8 cellular contexts compared by ENCODE assay signal in genomic region chr6:27892596-27893058, GRCh38.
DNase-seq lines count a peak whose midpoint lies in the region; TF ChIP-seq lines count a peak whose summit lies in the region.

No MANE protein-coding gene starts in this region.

- no peak for TF ChIP-seq CTCF in SU-DHL-6 (IDR thresholded peaks at IDR 0.05; ENCODE audit: insufficient read depth, low read length, poor library complexity, severe bottlenecking)

- H3K79me2 ChIP-seq in SU-DHL-6 (ENCODE audit: insufficient read depth, low read length) = no peaks in the 10 kb centered on the region

- peak overlapping the region; percentile 58 for H3K9ac ChIP-seq in SU-DHL-6 (ENCODE audit: low read length)

- H3K9me3 ChIP-seq in SU-DHL-6 (ENCODE audit: insufficient read depth, low read length) (no peaks in the 10 kb centered on the region), iPS DF 6.9 (ENCODE audit: control insufficient read depth, insufficient read depth, low read length) (no peaks in the 10 kb centered on the region)

- H3K4me1 ChIP-seq in iPS DF 6.9 (ENCODE audit: control insufficient read depth, insufficient read depth, low read length) = 0 out of 2 replicates have a peak, but pooled peaks cover 2% of the 10 kb centered on the region

- peak; percentile 50 for DNase-seq in NCI-H748 treated with DMSO at 0.1 percent for 48 hours (lab: John Stamatoyannopoulos, UW)
- no peak for DNase-seq in NCI-H748 (lab: John Stamatoyannopoulos, UW; ENCODE audit: unreplicated experiment)
- DNase-seq in iPS DF 6.9 (ENCODE audit: low read depth, low spot score) = no peak
- peak; percentile 6 for DNase-seq in stromal cell of bone marrow (ENCODE audit: low read depth)
- no peak for DNase-seq in DMS114 treated with DMSO at 0.1 percent for 48 hours (lab: John Stamatoyannopoulos, UW; ENCODE audit: unreplicated experiment)
- no peak for DNase-seq in NOMO-1 treated with DMSO at 0.1 percent for 48 hours (lab: John Stamatoyannopoulos, UW; ENCODE audit: unreplicated experiment)
- no peak for DNase-seq in Ammon's horn (ENCODE audit: low spot score)

- peaks cover 59% of the 10 kb centered on the region for H3F3A ChIP-seq in SU-DHL-6 (ENCODE audit: insufficient read depth)

- peak overlapping the region; percentile 67 for H3K4me2 ChIP-seq in SU-DHL-6 (ENCODE audit: low read depth, low read length, poor library complexity, severe bottlenecking)

- H3K4me3 ChIP-seq in SU-DHL-6 (ENCODE audit: insufficient read depth, low read length, poor library complexity, severe bottlenecking) = peak overlapping the region; percentile 43
- H3K4me3 ChIP-seq in iPS DF 6.9 (ENCODE audit: low read length) = peak overlapping the region; percentile 83

- H3K27ac ChIP-seq in SU-DHL-6 (ENCODE audit: low read depth, low read length) (peak overlapping the region; percentile 92), iPS DF 6.9 (ENCODE audit: low read length) (peak overlapping the region; percentile 16)

- no peaks in the 10 kb centered on the region for H4K20me1 ChIP-seq in SU-DHL-6 (ENCODE audit: low read depth, low read length)

- H3K27me3 ChIP-seq in SU-DHL-6 (ENCODE audit: low read length) (no peaks in the 10 kb centered on the region), iPS DF 6.9 (ENCODE audit: control insufficient read depth, insufficient read depth, low read length) (no peaks in the 10 kb centered on the region)

- H2AFZ ChIP-seq in SU-DHL-6 (ENCODE audit: low read depth, low read length, severe bottlenecking) = no peak overlapping the region

- no CpG with 5 or more reads among the region's 27 CpGs for WGBS in iPS DF 6.9 (ENCODE audit: insufficient coverage, insufficient read length)

- H3K36me3 ChIP-seq in SU-DHL-6 (ENCODE audit: low read length) (no peaks in the 10 kb centered on the region), iPS DF 6.9 (ENCODE audit: control insufficient read depth, insufficient read depth, low read length) (no peaks in the 10 kb centered on the region)

- H3K9me2 ChIP-seq in SU-DHL-6 (replicated peaks; ENCODE audit: insufficient read depth, low read length) = no peaks in the 10 kb centered on the region

Comparison
In these comparisons a context has a peak if more than half of its experiments do, and no peak if none do; other contexts are left out.
1. DNase-seq: peak in NCI-H748 treated with DMSO at 0.1 percent for 48 hours (single experiment) and stromal cell of bone marrow (single experiment); none in NCI-H748 (single experiment), iPS DF 6.9 (single experiment), DMS114 treated with DMSO at 0.1 percent for 48 hours (single experiment), NOMO-1 treated with DMSO at 0.1 percent for 48 hours (single experiment) and Ammon's horn (single experiment).